ENCODE assay signal across 22 cellular contexts in genomic region chr4:23060776-23061175, GRCh38.
DNase-seq lines count a peak whose midpoint lies in the region; ATAC-seq, FAIRE-seq and TF ChIP-seq lines count a peak whose summit lies in the region.
"Had no signal": no experiment of that assay in that cellular context is flagged by ENCODE, and none has a peak within 500 bp of the region (broad histone marks: within the 10 kb centered on the region; RNA-seq: fewer than 3 reads in every experiment).

No MANE protein-coding gene starts in this region.

- no peak overlapping the region for H3K27ac ChIP-seq in RWPE2 (ENCODE audit: poor library complexity, severe bottlenecking)
- H3K27ac ChIP-seq in small intestine (ENCODE audit: low read depth in 1 of 2, low read length in 1 of 2): no peak overlapping the region
- H3K27ac ChIP-seq: colonic mucosa, neural progenitor cell had no signal

- H3K4me3 ChIP-seq in RWPE2 (ENCODE audit: severe bottlenecking) (no peak overlapping the region), fibroblast of mammary gland (ENCODE audit: control insufficient read depth, low read depth, low read length) (no peak overlapping the region), small intestine (ENCODE audit: low read depth in 1 of 2, low read length in 2 of 2) (no peak overlapping the region)
- H3K4me3 ChIP-seq: colonic mucosa, neural progenitor cell had no signal

- peak; percentile 16 for DNase-seq in GM03348 (ENCODE audit: low spot score)
- no peak for DNase-seq in RWPE2 (ENCODE audit: low spot score)
- DNase-seq in fibroblast of mammary gland (ENCODE audit: low read depth): peak; percentile 1
- peak; percentile 8 for DNase-seq in small intestine
- DNase-seq in stimulated activated CD4-positive, alpha-beta T cell treated with anti-CD3 and anti-CD28 coated beads, Interleukin-4, amount 100 ng/mL, for 24 hours: no peak
- DNase-seq: activated B cell treated with CpG ODN at 0.5 μM for 24 hours; activated CD8-positive, alpha-beta T cell treated with anti-CD3 and anti-CD28 coated beads for 36 hours; activated effector memory CD4-positive, alpha-beta T cell treated with anti-CD3 and anti-CD28 coated beads, Interleukin-2, amount 50 U/mL, for 16 hours; activated T-cell treated with anti-CD3 and anti-CD28 coated beads for 4 hours; DMS79 treated with DMSO at 0.1 percent for 48 hours; GOT3; immature natural killer cell; left ventricle myocardium superior; NCI-H1436; NCI-H524 treated with DMSO at 0.1 percent for 48 hours; RPMI8226 had no signal

- H3K4me1 ChIP-seq in RWPE2 (ENCODE audit: insufficient read depth, poor library complexity, severe bottlenecking) (no peaks in the 10 kb centered on the region), small intestine (ENCODE audit: control insufficient read depth in 2 of 2, insufficient read depth in 1 of 2, low read depth in 1 of 2, low read length in 1 of 2) (no peaks in the 10 kb centered on the region)
- H3K4me1 ChIP-seq: colonic mucosa had no signal

- TF ChIP-seq CTCF in RWPE2 (IDR thresholded peaks at IDR 0.05; ENCODE audit: poor library complexity, severe bottlenecking): no peak
- TF ChIP-seq CTCF in fibroblast of mammary gland (conservative IDR thresholded peaks at IDR 0.05; ENCODE audit: control insufficient read depth, insufficient read depth, low read depth, low read length): no peak

- WGBS in small intestine, 3 donors: 40 to 75% (median 63%) methylated on average over 1 of the region's 1 CpG

- H3K27me3 ChIP-seq in RWPE2 (ENCODE audit: insufficient read depth, poor library complexity, severe bottlenecking) (no peaks in the 10 kb centered on the region), small intestine (ENCODE audit: control insufficient read depth in 2 of 2, insufficient read depth in 2 of 2, low read length in 2 of 2) (no peaks in the 10 kb centered on the region)
- H3K27me3 ChIP-seq: colonic mucosa, neural progenitor cell had no signal

- no peaks in the 10 kb centered on the region for H3K9me3 ChIP-seq in RWPE2 (ENCODE audit: severe bottlenecking)
- H3K9me3 ChIP-seq in small intestine (ENCODE audit: control insufficient read depth, low read depth): no peaks in the 10 kb centered on the region
- H3K9me3 ChIP-seq: colonic mucosa had no signal

- H3K36me3 ChIP-seq in RWPE2 (ENCODE audit: low read depth) (no peaks in the 10 kb centered on the region), small intestine (ENCODE audit: control insufficient read depth in 2 of 2, insufficient read depth in 2 of 2, low read length in 2 of 2) (no peaks in the 10 kb centered on the region)
- H3K36me3 ChIP-seq: colonic mucosa, neural progenitor cell had no signal

- ATAC-seq in RWPE2 (ENCODE audit: low read depth): peak; percentile 41; the same call in 1 of the 3 replicates
- no peak for ATAC-seq in HG02938 (IDR thresholded peaks at IDR 0.05; ENCODE audit: unreplicated experiment)
- ATAC-seq in HG03460 (IDR thresholded peaks at IDR 0.05; ENCODE audit: unreplicated experiment): no peak
- ATAC-seq: activated CD8-positive, alpha-beta T cell treated with anti-CD3 and anti-CD28 coated beads for 36 hours; left ventricle myocardium superior; SK-N-SH treated with all-trans-retinoic acid at 6 μM for 48 hours had no signal

- FAIRE-seq in small intestine (lab: Jason Lieb, UNC): no peak
- FAIRE-seq: urothelium cell line had no signal

Comparison
In these comparisons a context has a peak if more than half of its experiments do, and no peak if none do; other contexts are left out.
1. DNase-seq: peak in GM03348 (single experiment), fibroblast of mammary gland (single experiment) and small intestine (single experiment); none in RWPE2 (single experiment) and stimulated activated CD4-positive, alpha-beta T cell treated with anti-CD3 and anti-CD28 coated beads, Interleukin-4, amount 100 ng/mL, for 24 hours (single experiment).